Comparison of ENCODE assay signal across 1 cellular context in genomic region chr7:148849393-148850098, GRCh38.
TF ChIP-seq lines count a peak whose summit lies in the region.

No MANE protein-coding gene starts in this region.

TF ChIP-seq in IMR-90, 13 proteins besides CTCF, POLR2A, EP300 and RAD21:
- TF ChIP-seq, protein P1, sequence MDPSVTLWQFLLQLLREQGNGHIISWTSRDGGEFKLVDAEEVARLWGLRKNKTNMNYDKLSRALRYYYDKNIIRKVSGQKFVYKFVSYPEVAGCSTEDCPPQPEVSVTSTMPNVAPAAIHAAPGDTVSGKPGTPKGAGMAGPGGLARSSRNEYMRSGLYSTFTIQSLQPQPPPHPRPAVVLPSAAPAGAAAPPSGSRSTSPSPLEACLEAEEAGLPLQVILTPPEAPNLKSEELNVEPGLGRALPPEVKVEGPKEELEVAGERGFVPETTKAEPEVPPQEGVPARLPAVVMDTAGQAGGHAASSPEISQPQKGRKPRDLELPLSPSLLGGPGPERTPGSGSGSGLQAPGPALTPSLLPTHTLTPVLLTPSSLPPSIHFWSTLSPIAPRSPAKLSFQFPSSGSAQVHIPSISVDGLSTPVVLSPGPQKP (IDR thresholded peaks at IDR 0.05; ENCODE audit: borderline replicate concordance, low read depth, low read length) = no peak
- TF ChIP-seq USF2 (IDR thresholded peaks at IDR 0.05; ENCODE audit: low read depth, low read length) (no peak), MAZ (IDR thresholded peaks at IDR 0.05; ENCODE audit: borderline replicate concordance, low read depth, low read length) (no peak), CHD1 (IDR thresholded peaks at IDR 0.05; ENCODE audit: low read depth, low read length) (no peak), MXI1 (IDR thresholded peaks at IDR 0.05; ENCODE audit: borderline replicate concordance, low read depth, low read length) (no peak), MAFK (IDR thresholded peaks at IDR 0.05; ENCODE audit: low read depth, low read length) (no peak), FOS (IDR thresholded peaks at IDR 0.05; ENCODE audit: low read depth, low read length) (no peak), RFX5 (IDR thresholded peaks at IDR 0.05; ENCODE audit: low read depth, low read length) (no peak), NFE2L2 (IDR thresholded peaks at IDR 0.05; ENCODE audit: low read depth, low read length) (no peak), SMC3 (IDR thresholded peaks at IDR 0.05; ENCODE audit: low read depth, low read length) (no peak), RCOR1 (IDR thresholded peaks at IDR 0.05; ENCODE audit: insufficient replicate concordance, low read length) (no peak), BHLHE40 (IDR thresholded peaks at IDR 0.05; ENCODE audit: low read depth, low read length) (no peak), CEBPB (IDR thresholded peaks at IDR 0.05; ENCODE audit: low read depth, low read length) (no peak)
